ENCODE assay signal across 19 cellular contexts in genomic region chr2:204298426-204298825, GRCh38.
A peak's percentile ranks its signal among the peaks of the same experiment; 100 is the strongest.
DNase-seq lines count a peak whose midpoint lies in the region; ATAC-seq, FAIRE-seq and TF ChIP-seq lines count a peak whose summit lies in the region.
"Had no signal": no experiment of that assay in that cellular context is flagged by ENCODE, and none has a peak within 500 bp of the region (broad histone marks: within the 10 kb centered on the region; RNA-seq: fewer than 3 reads in every experiment).

No MANE protein-coding gene starts in this region.

- no peaks in the 10 kb centered on the region for H3K36me3 ChIP-seq in kidney (ENCODE audit: control insufficient read depth in 1 of 2, insufficient read depth in 2 of 2, low read length in 2 of 2)
- H3K36me3 ChIP-seq in lower lobe of right lung: no peaks in the 10 kb centered on the region
- H3K36me3 ChIP-seq: BE2C had no signal

- no peaks in the 10 kb centered on the region for H3K4me1 ChIP-seq in kidney (ENCODE audit: control insufficient read depth in 1 of 2, insufficient read depth in 1 of 2, low read depth in 1 of 2, low read length in 2 of 2)
- H3K4me1 ChIP-seq in lower lobe of right lung: peaks cover 4% of the 10 kb centered on the region

- H3K4me1 Mint-ChIP-seq in brain: peaks cover 22% of the 10 kb centered on the region
- H3K4me1 Mint-ChIP-seq in stimulated activated naive CD8-positive, alpha-beta T cell treated with anti-CD3 and anti-CD28 coated beads, Interleukin-15, amount 100 ng/mL, for 72 hours: no peaks in the 10 kb centered on the region
- no peaks in the 10 kb centered on the region for H3K4me1 Mint-ChIP-seq in activated T-cell treated with anti-CD3 and anti-CD28 coated beads, Interleukin-2, amount 50 U/mL, for 24 hours (ENCODE audit: low read depth)
- H3K4me1 Mint-ChIP-seq: CD4-positive, CD25-positive, alpha-beta regulatory T cell; CD8-positive, alpha-beta memory T cell had no signal

- intact Hi-C loops in kidney (cut with DNase I): no loop called here
- intact Hi-C loops in lower lobe of right lung (cut with DNase I): no loop called here

- H3K27me3 ChIP-seq in lower lobe of right lung (ENCODE audit: low read depth): no peaks in the 10 kb centered on the region
- H3K27me3 ChIP-seq: BE2C had no signal

- no peak overlapping the region for H3K27ac ChIP-seq in kidney (ENCODE audit: low read depth in 2 of 2, low read length in 2 of 2)
- no peak overlapping the region for H3K27ac ChIP-seq in lower lobe of right lung

- H3K27ac Mint-ChIP-seq in brain: peak overlapping the region; percentile 41 to 89 (median 56)
- no peak overlapping the region for H3K27ac Mint-ChIP-seq in stimulated activated naive CD8-positive, alpha-beta T cell treated with anti-CD3 and anti-CD28 coated beads, Interleukin-15, amount 100 ng/mL, for 72 hours
- H3K27ac Mint-ChIP-seq in activated T-cell treated with anti-CD3 and anti-CD28 coated beads, Interleukin-2, amount 50 U/mL, for 24 hours: no peak overlapping the region
- H3K27ac Mint-ChIP-seq: CD4-positive, CD25-positive, alpha-beta regulatory T cell had no signal

- H3K4me3 Mint-ChIP-seq in brain: peak overlapping the region in 1 of 5 experiments; percentile 18
- no peak overlapping the region for H3K4me3 Mint-ChIP-seq in stimulated activated naive CD8-positive, alpha-beta T cell treated with anti-CD3 and anti-CD28 coated beads, Interleukin-15, amount 100 ng/mL, for 72 hours
- no peak overlapping the region for H3K4me3 Mint-ChIP-seq in activated T-cell treated with anti-CD3 and anti-CD28 coated beads, Interleukin-2, amount 50 U/mL, for 24 hours
- H3K4me3 Mint-ChIP-seq: CD4-positive, CD25-positive, alpha-beta regulatory T cell; CD8-positive, alpha-beta memory T cell had no signal

- DNase-seq in kidney (no peak), lower lobe of right lung (no peak), renal cortical epithelial cell (ENCODE audit: low read depth) (peak; percentile 79)
- DNase-seq in stimulated activated naive CD8-positive, alpha-beta T cell treated with anti-CD3 and anti-CD28 coated beads, Interleukin-15, amount 100 ng/mL, for 72 hours: no peak
- no peak for DNase-seq in activated T-cell treated with anti-CD3 and anti-CD28 coated beads, Interleukin-2, amount 50 U/mL, for 24 hours
- DNase-seq: ACHN; BE2C; C1 segment of cervical spinal cord; Caco-2; CD4-positive, CD25-positive, alpha-beta regulatory T cell; CD8-positive, alpha-beta memory T cell; GF-D8; GOT3; H7 had no signal

- H3K27me3 Mint-ChIP-seq in brain: peaks cover 17% of the 10 kb centered on the region
- peaks cover 11% of the 10 kb centered on the region for H3K27me3 Mint-ChIP-seq in stimulated activated naive CD8-positive, alpha-beta T cell treated with anti-CD3 and anti-CD28 coated beads, Interleukin-15, amount 100 ng/mL, for 72 hours
- peaks cover 15% of the 10 kb centered on the region for H3K27me3 Mint-ChIP-seq in activated T-cell treated with anti-CD3 and anti-CD28 coated beads, Interleukin-2, amount 50 U/mL, for 24 hours
- H3K27me3 Mint-ChIP-seq: CD4-positive, CD25-positive, alpha-beta regulatory T cell had no signal

- peak; percentile 82 for FAIRE-seq in kidney (lab: Jason Lieb, UNC)
- FAIRE-seq: A204.1, D721Med had no signal

- TF ChIP-seq CTCF in brain (conservative IDR thresholded peaks at IDR 0.05): no peak
- no peak for TF ChIP-seq CTCF in kidney (IDR thresholded peaks at IDR 0.05; ENCODE audit: borderline replicate concordance, extremely low read depth, insufficient read depth)
- TF ChIP-seq CTCF in lower lobe of right lung (IDR thresholded peaks at IDR 0.05): no peak

- no peaks in the 10 kb centered on the region for H3K9me3 ChIP-seq in kidney (ENCODE audit: control insufficient read depth in 1 of 2, low read length in 2 of 2)
- no peaks in the 10 kb centered on the region for H3K9me3 ChIP-seq in lower lobe of right lung
- H3K9me3 ChIP-seq: BE2C, Caco-2 had no signal

- no peak overlapping the region for H3K9ac ChIP-seq in kidney (ENCODE audit: low read length in 2 of 2)

- H3K4me3 ChIP-seq in kidney (ENCODE audit: low read length in 2 of 2) (no peak overlapping the region), lower lobe of right lung (no peak overlapping the region)

- peak; percentile 41 to 63 for ATAC-seq in lower lobe of right lung
- no peak for ATAC-seq in stimulated activated naive CD8-positive, alpha-beta T cell treated with anti-CD3 and anti-CD28 coated beads, Interleukin-15, amount 100 ng/mL, for 72 hours
- ATAC-seq in HG03045 (IDR thresholded peaks at IDR 0.05; ENCODE audit: unreplicated experiment): no peak
- ATAC-seq: HCT116 had no signal

- peaks cover 0 to 2% (median 0%) of the 10 kb centered on the region in 5 experiments for H3K9me3 Mint-ChIP-seq in brain
- no peaks in the 10 kb centered on the region for H3K9me3 Mint-ChIP-seq in stimulated activated naive CD8-positive, alpha-beta T cell treated with anti-CD3 and anti-CD28 coated beads, Interleukin-15, amount 100 ng/mL, for 72 hours
- no peaks in the 10 kb centered on the region for H3K9me3 Mint-ChIP-seq in activated T-cell treated with anti-CD3 and anti-CD28 coated beads, Interleukin-2, amount 50 U/mL, for 24 hours
- H3K9me3 Mint-ChIP-seq: CD8-positive, alpha-beta memory T cell had no signal

- no peaks in the 10 kb centered on the region for H3K36me3 Mint-ChIP-seq in brain
- no peaks in the 10 kb centered on the region for H3K36me3 Mint-ChIP-seq in activated T-cell treated with anti-CD3 and anti-CD28 coated beads, Interleukin-2, amount 50 U/mL, for 24 hours (ENCODE audit: low read depth)
- H3K36me3 Mint-ChIP-seq: CD4-positive, CD25-positive, alpha-beta regulatory T cell; CD8-positive, alpha-beta memory T cell had no signal

Comparison
In these comparisons a context has a peak if more than half of its experiments do, and no peak if none do; other contexts are left out.
1. H3K27ac Mint-ChIP-seq: peak in brain (5 of 5); none in stimulated activated naive CD8-positive, alpha-beta T cell treated with anti-CD3 and anti-CD28 coated beads, Interleukin-15, amount 100 ng/mL, for 72 hours (0 of 2) and activated T-cell treated with anti-CD3 and anti-CD28 coated beads, Interleukin-2, amount 50 U/mL, for 24 hours (single experiment).
2. ATAC-seq: peak in lower lobe of right lung (2 of 2); none in stimulated activated naive CD8-positive, alpha-beta T cell treated with anti-CD3 and anti-CD28 coated beads, Interleukin-15, amount 100 ng/mL, for 72 hours (single experiment) and HG03045 (single experiment).